8 cellular contexts compared by ENCODE assay signal in genomic region chr21:34020005-34020847, GRCh38. TPM values are rescaled to one million over a fixed set of nuclear protein-coding genes. Genes with fewer than 3 reads are reported as not detected.
DNase-seq lines count a peak whose midpoint lies in the region; ATAC-seq, FAIRE-seq and TF ChIP-seq lines count a peak whose summit lies in the region.

No MANE protein-coding gene starts in this region.

- no peak overlapping the region for H2AK5ac ChIP-seq in trophoblast cell (ENCODE audit: low read length)

- H2AFZ ChIP-seq in trophoblast cell (ENCODE audit: insufficient read depth, low read length, poor library complexity): no peak overlapping the region

- no peaks in the 10 kb centered on the region for H3K36me3 ChIP-seq in trophoblast cell (ENCODE audit: control insufficient read depth in 1 of 2, insufficient read depth in 2 of 2, low read length in 2 of 2)
- no peaks in the 10 kb centered on the region for H3K36me3 ChIP-seq in kidney (ENCODE audit: control insufficient read depth in 1 of 2, insufficient read depth in 2 of 2, low read length in 2 of 2)

- H3K4ac ChIP-seq in trophoblast cell (ENCODE audit: low read depth, low read length): no peak overlapping the region

- H3K14ac ChIP-seq in trophoblast cell (ENCODE audit: low read length): no peak overlapping the region

- no CpG with 5 or more reads among the region's 6 CpGs for WGBS in trophoblast cell (ENCODE audit: extremely low coverage, insufficient coverage, insufficient read length)

- H3K4me1 ChIP-seq in trophoblast cell (ENCODE audit: control insufficient read depth in 1 of 2, insufficient read depth in 2 of 2, low read length in 2 of 2) (no peaks in the 10 kb centered on the region), kidney (ENCODE audit: control insufficient read depth in 1 of 2, insufficient read depth in 1 of 2, low read depth in 1 of 2, low read length in 2 of 2) (no peaks in the 10 kb centered on the region)

- no peak overlapping the region for H3K23ac ChIP-seq in trophoblast cell (ENCODE audit: low read length)

- H4K8ac ChIP-seq in trophoblast cell (ENCODE audit: low read depth, low read length): no peak overlapping the region

- H3K27me3 Mint-ChIP-seq in activated naive CD4-positive, alpha-beta T cell treated with anti-CD3 and anti-CD28 coated beads for 36 hours (ENCODE audit: low read depth): no peaks in the 10 kb centered on the region

- H3K27ac ChIP-seq in trophoblast cell (ENCODE audit: low read depth, low read length): no peak overlapping the region
- no peak overlapping the region for H3K27ac ChIP-seq in kidney (ENCODE audit: low read depth in 2 of 2, low read length in 2 of 2)

- no peaks in the 10 kb centered on the region for H3K79me1 ChIP-seq in trophoblast cell (ENCODE audit: low read length)

- intact Hi-C loops in activated naive CD4-positive, alpha-beta T cell treated with anti-CD3 and anti-CD28 coated beads for 36 hours (cut with micrococcal nuclease): loop anchor here (5.0 kb wide), 1 partner anchor 107 kb away; no protein-coding TSS in a partner anchor
- intact Hi-C loops in kidney (cut with DNase I): no loop called here

- H2BK5ac ChIP-seq in trophoblast cell (ENCODE audit: low read depth, low read length, poor library complexity): no peak overlapping the region

- H3K79me2 ChIP-seq in trophoblast cell (ENCODE audit: control insufficient read depth, insufficient read depth, low read length, poor library complexity): no peaks in the 10 kb centered on the region

- no peak for FAIRE-seq in kidney (lab: Jason Lieb, UNC)

- H2BK12ac ChIP-seq in trophoblast cell (ENCODE audit: low read length): no peak overlapping the region

- no peak for DNase-seq in activated naive CD4-positive, alpha-beta T cell treated with anti-CD3 and anti-CD28 coated beads, Interleukin-2, amount 50 U/mL, for 72 hours (ENCODE audit: low spot score in 2 of 2)
- no peak for DNase-seq in activated naive CD4-positive, alpha-beta T cell treated with anti-CD3 and anti-CD28 coated beads for 36 hours
- DNase-seq in NOMO-1 treated with dmso at 0.1 percent for 144 hours (lab: John Stamatoyannopoulos, UW; ENCODE audit: unreplicated experiment) (peak; percentile 85), myocyte (ENCODE audit: low read depth) (peak; percentile 99), superior temporal gyrus (ENCODE audit: extremely low spot score) (no peak), trophoblast cell (no peak), kidney (no peak)

- H3K9ac ChIP-seq in trophoblast cell (ENCODE audit: low read length) (no peak overlapping the region), kidney (ENCODE audit: low read length in 2 of 2) (no peak overlapping the region)

- no peak overlapping the region for H3K4me3 Mint-ChIP-seq in activated naive CD4-positive, alpha-beta T cell treated with anti-CD3 and anti-CD28 coated beads for 36 hours

- H3K4me3 ChIP-seq in trophoblast cell (ENCODE audit: low read depth, low read length): no peak overlapping the region
- no peak overlapping the region for H3K4me3 ChIP-seq in kidney (ENCODE audit: low read length in 2 of 2)

- no peak overlapping the region for H4K91ac ChIP-seq in trophoblast cell (ENCODE audit: low read depth, low read length)

- peak; percentile 44 to 68 for ATAC-seq in activated naive CD4-positive, alpha-beta T cell treated with anti-CD3 and anti-CD28 coated beads, Interleukin-2, amount 50 U/mL, for 72 hours
- ATAC-seq in HG03039 (IDR thresholded peaks at IDR 0.05; ENCODE audit: unreplicated experiment): peak; percentile 36

- no peak overlapping the region for H2BK120ac ChIP-seq in trophoblast cell (ENCODE audit: insufficient read depth, low read length, poor library complexity)

- H3K9me3 Mint-ChIP-seq in activated naive CD4-positive, alpha-beta T cell treated with anti-CD3 and anti-CD28 coated beads, Interleukin-2, amount 50 U/mL, for 72 hours: peaks cover 0 to 10% of the 10 kb centered on the region in 2 donors
- no peaks in the 10 kb centered on the region for H3K9me3 Mint-ChIP-seq in activated naive CD4-positive, alpha-beta T cell treated with anti-CD3 and anti-CD28 coated beads for 36 hours

- no peak for TF ChIP-seq CTCF in kidney (IDR thresholded peaks at IDR 0.05; ENCODE audit: borderline replicate concordance, extremely low read depth, insufficient read depth)

- H3K18ac ChIP-seq in trophoblast cell (ENCODE audit: low read length): no peak overlapping the region

- H3K27me3 ChIP-seq in trophoblast cell (ENCODE audit: insufficient read depth, low read length): no peaks in the 10 kb centered on the region

- peaks cover 14% of the 10 kb centered on the region for H3K4me1 Mint-ChIP-seq in activated naive CD4-positive, alpha-beta T cell treated with anti-CD3 and anti-CD28 coated beads for 36 hours (ENCODE audit: low read depth)

- no peak overlapping the region for H3K4me2 ChIP-seq in trophoblast cell (ENCODE audit: low read length)

- H3K9me3 ChIP-seq in trophoblast cell (ENCODE audit: insufficient read depth, low read depth, low read length) (peaks cover 2% of the 10 kb centered on the region), kidney (ENCODE audit: control insufficient read depth in 1 of 2, low read length in 2 of 2) (peaks cover 0 to 5% of the 10 kb centered on the region in 2 donors)

- H4K12ac ChIP-seq in trophoblast cell (ENCODE audit: low read depth, low read length): no peak overlapping the region

- CTCF ChIA-PET in activated naive CD4-positive, alpha-beta T cell treated with anti-CD3 and anti-CD28 coated beads for 36 hours (lab: Charles Lee): no interaction called here

- no peak overlapping the region for H3K27ac Mint-ChIP-seq in activated naive CD4-positive, alpha-beta T cell treated with anti-CD3 and anti-CD28 coated beads, Interleukin-2, amount 50 U/mL, for 72 hours
- no peak overlapping the region for H3K27ac Mint-ChIP-seq in activated naive CD4-positive, alpha-beta T cell treated with anti-CD3 and anti-CD28 coated beads for 36 hours

- peaks cover 5 to 17% of the 10 kb centered on the region in 2 donors for H3K36me3 Mint-ChIP-seq in activated naive CD4-positive, alpha-beta T cell treated with anti-CD3 and anti-CD28 coated beads, Interleukin-2, amount 50 U/mL, for 72 hours
- no peaks in the 10 kb centered on the region for H3K36me3 Mint-ChIP-seq in activated naive CD4-positive, alpha-beta T cell treated with anti-CD3 and anti-CD28 coated beads for 36 hours (ENCODE audit: low read depth)

RNA-seq across cellular contexts. Expression of gene MRPS6, which starts 53.2 kb away (rescaled TPM):
- total RNA-seq in activated naive CD4-positive, alpha-beta T cell treated with anti-CD3 and anti-CD28 coated beads, Interleukin-2, amount 50 U/mL, for 72 hours: 100 to 1,000 TPM; 114 to 146 TPM
- 10 to 100 TPM; 78.9 to 80.0 TPM for total RNA-seq in activated naive CD4-positive, alpha-beta T cell treated with anti-CD3 and anti-CD28 coated beads for 36 hours
- total RNA-seq in myocyte (55.8 and 103 TPM in 2 replicates), kidney (52.3 TPM)
- 114 TPM for polyA plus RNA-seq in myocyte (2012)
- 172 TPM in 2 replicates for polyA plus RNA-seq in trophoblast cell (2013)
- polyA plus RNA-seq in kidney (ENCODE audit: insufficient read depth, low read depth, low replicate concordance): 270 TPM

RNA-seq across cellular contexts. Expression of gene SLC5A3, which starts 53.2 kb away (rescaled TPM):
- 10 to 100 TPM; 35.8 to 77.1 TPM for total RNA-seq in activated naive CD4-positive, alpha-beta T cell treated with anti-CD3 and anti-CD28 coated beads, Interleukin-2, amount 50 U/mL, for 72 hours
- total RNA-seq in activated naive CD4-positive, alpha-beta T cell treated with anti-CD3 and anti-CD28 coated beads for 36 hours: 10 to 100 TPM; 21.2 to 21.7 TPM
- 31.9 and 45.0 TPM in 2 replicates for total RNA-seq in myocyte
- 5.8 TPM for polyA plus RNA-seq in myocyte (2012)
- polyA plus RNA-seq in trophoblast cell (2013): 4.2 and 4.5 TPM in 2 replicates
- 26.0 TPM for total RNA-seq in kidney
- 12.4 TPM for polyA plus RNA-seq in kidney (ENCODE audit: insufficient read depth, low read depth, low replicate concordance)

Comparison
In these comparisons a context has a peak if more than half of its experiments do, and no peak if none do; other contexts are left out.
1. DNase-seq: peak in NOMO-1 treated with dmso at 0.1 percent for 144 hours (single experiment) and myocyte (single experiment); none in activated naive CD4-positive, alpha-beta T cell treated with anti-CD3 and anti-CD28 coated beads, Interleukin-2, amount 50 U/mL, for 72 hours (0 of 2), activated naive CD4-positive, alpha-beta T cell treated with anti-CD3 and anti-CD28 coated beads for 36 hours (single experiment), superior temporal gyrus (single experiment), trophoblast cell (0 of 2) and kidney (single experiment).